Comparison of ENCODE assay signal across 8 cellular contexts in the genomic region with DNA sequence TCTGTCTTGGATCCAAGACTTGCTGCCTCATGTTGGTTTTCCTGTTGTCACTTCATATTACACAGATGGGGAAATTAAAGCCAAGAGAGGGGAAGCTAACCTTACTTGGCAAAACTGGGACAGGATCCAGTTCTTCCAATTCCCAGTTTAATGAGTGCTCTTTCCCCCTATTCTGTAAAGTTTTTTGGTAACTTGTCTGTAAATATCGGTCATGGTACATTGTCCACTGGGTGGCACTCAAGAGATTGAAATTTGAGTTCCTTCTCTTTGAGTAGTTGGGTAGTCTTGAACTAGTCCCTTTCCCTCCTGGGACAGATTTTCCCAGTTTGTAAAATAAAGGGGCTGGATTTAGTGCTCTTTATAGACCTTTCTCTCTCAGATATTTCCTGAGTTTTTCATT.
A peak's percentile ranks its signal among the peaks of the same experiment; 100 is the strongest.
DNase-seq lines count a peak whose midpoint lies in the region; ATAC-seq, FAIRE-seq and TF ChIP-seq lines count a peak whose summit lies in the region.
"Had no signal": no experiment of that assay in that cellular context is flagged by ENCODE, and none has a peak within 500 bp of the region (broad histone marks: within the 10 kb centered on the region; RNA-seq: fewer than 3 reads in every experiment).

No MANE protein-coding gene starts in this region.

- in situ Hi-C loops in KBM-7 (cut with MboI; ENCODE audit: low pct_unique_long_range_greater_than_20kb, low sequenced_read_pairs): loop anchor here (25.0 kb wide), 1 partner anchor 737 kb away; the partner anchor contains the start of gene MTMR1

- ATAC-seq in HG03521 (IDR thresholded peaks at IDR 0.05; ENCODE audit: unreplicated experiment): no peak

- DNase-seq in EL (peak; percentile 57), KBM-7 (peak; percentile 49), NCI-H774 (lab: John Stamatoyannopoulos, UW) (no peak), NCI-H2107 treated with DMSO at 0.1 percent for 48 hours (lab: John Stamatoyannopoulos, UW; ENCODE audit: unreplicated experiment) (no peak)
- DNase-seq: naive B cell had no signal

- H3K4me3 ChIP-seq in WI38 (ENCODE audit: low read depth, low read length): no peak overlapping the region

- 0 out of 2 replicates have a peak, but pooled peaks have one; percentile 7 for TF ChIP-seq CTCF in WI38 (IDR thresholded peaks at IDR 0.05; ENCODE audit: low read depth, low read length)

- FAIRE-seq in islet of Langerhans (lab: Jason Lieb, UNC): peak; percentile 90

Comparison
In these comparisons a context has a peak if more than half of its experiments do, and no peak if none do; other contexts are left out.
1. DNase-seq: peak in EL (single experiment) and KBM-7 (single experiment); none in NCI-H774 (single experiment) and NCI-H2107 treated with DMSO at 0.1 percent for 48 hours (single experiment).